ENCODE assay signal across 1 cellular context in the genomic region with DNA sequence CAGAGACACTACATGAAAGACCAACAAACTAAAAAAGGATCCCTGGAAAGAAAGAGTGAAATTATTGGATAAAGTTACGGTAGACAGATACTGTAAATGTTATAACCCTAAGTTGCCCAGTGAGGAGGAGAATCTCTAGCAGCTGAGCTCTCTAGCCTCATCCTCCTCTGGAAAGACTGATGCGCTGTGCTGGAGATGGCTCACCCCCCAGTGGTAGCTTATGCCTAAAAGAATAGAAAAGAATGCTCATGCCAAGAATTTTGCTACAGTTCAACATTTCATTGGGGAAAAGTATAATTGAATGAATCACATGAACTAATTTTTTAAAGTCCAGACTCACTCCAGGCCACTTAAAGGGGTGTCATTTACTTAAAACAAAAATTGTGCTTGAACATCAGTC.
TF ChIP-seq lines count a peak whose summit lies in the region.

No MANE protein-coding gene starts in this region.

TF ChIP-seq in SK-N-SH, 30 proteins besides CTCF, POLR2A, EP300 and RAD21 (continued from another document):
- TF ChIP-seq PBX3 (IDR thresholded peaks at IDR 0.05) (no peak), RFX5 (IDR thresholded peaks at IDR 0.05; ENCODE audit: low read length) (no peak), NRF1 (IDR thresholded peaks at IDR 0.05; ENCODE audit: low read depth, low read length) (no peak), ELF1 (IDR thresholded peaks at IDR 0.05) (no peak), FOXJ3 (CRISPR knock-in tag; IDR thresholded peaks at IDR 0.05) (no peak), GATA2 (CRISPR knock-in tag; IDR thresholded peaks at IDR 0.05) (no peak), MEF2A (IDR thresholded peaks at IDR 0.05; ENCODE audit: borderline replicate concordance, low read depth) (no peak), SMC3 (IDR thresholded peaks at IDR 0.05; ENCODE audit: low read depth, low read length) (no peak), TCF12 (IDR thresholded peaks at IDR 0.05) (no peak), NFIC (IDR thresholded peaks at IDR 0.05; ENCODE audit: borderline replicate concordance) (no peak), JUND (IDR thresholded peaks at IDR 0.05) (no peak), FOSL2 (IDR thresholded peaks at IDR 0.05; ENCODE audit: borderline replicate concordance, low read depth) (no peak)
- TF ChIP-seq, protein P1, sequence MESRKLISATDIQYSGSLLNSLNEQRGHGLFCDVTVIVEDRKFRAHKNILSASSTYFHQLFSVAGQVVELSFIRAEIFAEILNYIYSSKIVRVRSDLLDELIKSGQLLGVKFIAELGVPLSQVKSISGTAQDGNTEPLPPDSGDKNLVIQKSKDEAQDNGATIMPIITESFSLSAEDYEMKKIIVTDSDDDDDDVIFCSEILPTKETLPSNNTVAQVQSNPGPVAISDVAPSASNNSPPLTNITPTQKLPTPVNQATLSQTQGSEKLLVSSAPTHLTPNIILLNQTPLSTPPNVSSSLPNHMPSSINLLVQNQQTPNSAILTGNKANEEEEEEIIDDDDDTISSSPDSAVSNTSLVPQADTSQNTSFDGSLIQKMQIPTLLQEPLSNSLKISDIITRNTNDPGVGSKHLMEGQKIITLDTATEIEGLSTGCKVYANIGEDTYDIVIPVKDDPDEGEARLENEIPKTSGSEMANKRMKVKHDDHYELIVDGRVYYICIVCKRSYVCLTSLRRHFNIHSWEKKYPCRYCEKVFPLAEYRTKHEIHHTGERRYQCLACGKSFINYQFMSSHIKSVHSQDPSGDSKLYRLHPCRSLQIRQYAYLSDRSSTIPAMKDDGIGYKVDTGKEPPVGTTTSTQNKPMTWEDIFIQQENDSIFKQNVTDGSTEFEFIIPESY (IDR thresholded peaks at IDR 0.05; ENCODE audit: borderline replicate concordance, low read depth) = no peak
TF ChIP-seq in SK-N-SH: peak in this region for 0.
